In the genomic region with DNA sequence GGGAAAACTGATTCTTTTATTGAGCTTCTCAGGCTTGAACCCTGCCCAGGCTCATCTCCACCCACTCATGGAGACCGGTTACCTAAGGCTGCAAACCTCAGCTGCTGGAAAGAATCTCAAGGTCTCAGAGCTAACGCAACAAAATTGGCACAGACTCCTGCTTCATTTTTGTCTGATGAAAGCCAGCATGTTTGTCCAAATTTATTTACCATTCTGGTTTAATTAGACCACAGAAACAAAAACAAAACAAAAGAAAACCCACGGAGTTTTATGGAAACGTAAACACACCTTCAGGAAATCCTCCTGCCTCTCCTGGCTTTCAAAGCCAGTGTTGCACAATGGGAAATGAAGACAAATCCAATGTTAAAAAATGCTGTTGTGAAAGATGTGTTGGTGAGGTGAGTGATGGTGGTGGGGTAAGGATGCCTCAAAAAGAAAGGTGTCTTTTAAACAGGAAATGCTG, we compare ENCODE assay signal across 16 cellular contexts. TPM values are rescaled to one million over a fixed set of nuclear protein-coding genes. Genes with fewer than 3 reads are reported as not detected.
DNase-seq lines count a peak whose midpoint lies in the region; ATAC-seq, FAIRE-seq and TF ChIP-seq lines count a peak whose summit lies in the region.
"Had no signal": no experiment of that assay in that cellular context is flagged by ENCODE, and none has a peak within 500 bp of the region (broad histone marks: within the 10 kb centered on the region; RNA-seq: fewer than 3 reads in every experiment).

No MANE protein-coding gene starts in this region.

- no peaks in the 10 kb centered on the region for H3K27me3 Mint-ChIP-seq in astrocyte (ENCODE audit: low read depth, unreplicated experiment)
- peaks cover 13% of the 10 kb centered on the region for H3K27me3 Mint-ChIP-seq in stimulated activated memory B cell treated with anti-CD40 and anti-IgM and Interleukin-4, amounts not matched to agents 10 μg/mL and 1 μg/mL and 100 μg/mL, for 72 hours

- H3K36me3 ChIP-seq in HCT116 (ENCODE audit: control insufficient read depth in 1 of 2, insufficient read depth in 2 of 2, low read length in 2 of 2) (no peaks in the 10 kb centered on the region), astrocyte (ENCODE audit: insufficient read depth, low read length) (no peaks in the 10 kb centered on the region)

- no peaks in the 10 kb centered on the region for H3K36me3 Mint-ChIP-seq in astrocyte (ENCODE audit: low read depth, unreplicated experiment)
- peaks cover 5% of the 10 kb centered on the region for H3K36me3 Mint-ChIP-seq in stimulated activated memory B cell treated with anti-CD40 and anti-IgM and Interleukin-4, amounts not matched to agents 10 μg/mL and 1 μg/mL and 100 μg/mL, for 72 hours

- H3K9me3 Mint-ChIP-seq in astrocyte (ENCODE audit: unreplicated experiment) = no peaks in the 10 kb centered on the region
- H3K9me3 Mint-ChIP-seq in stimulated activated memory B cell treated with anti-CD40 and anti-IgM and Interleukin-4, amounts not matched to agents 10 μg/mL and 1 μg/mL and 100 μg/mL, for 72 hours = peaks cover 4% of the 10 kb centered on the region
- H3K9me3 Mint-ChIP-seq: nephron had no signal

- no peak overlapping the region for H3K27ac Mint-ChIP-seq in astrocyte (ENCODE audit: unreplicated experiment)
- H3K27ac Mint-ChIP-seq in stimulated activated memory B cell treated with anti-CD40 and anti-IgM and Interleukin-4, amounts not matched to agents 10 μg/mL and 1 μg/mL and 100 μg/mL, for 72 hours = no peak overlapping the region
- H3K27ac Mint-ChIP-seq: nephron had no signal

- H3K27me3 ChIP-seq in HCT116 (ENCODE audit: insufficient read depth, low read length) (no peaks in the 10 kb centered on the region), astrocyte (ENCODE audit: insufficient read depth, low read length) (no peaks in the 10 kb centered on the region)

- H3K9ac ChIP-seq in HCT116 (ENCODE audit: low read length) (no peak overlapping the region), astrocyte (ENCODE audit: low read length) (no peak overlapping the region)

- CTCF ChIA-PET in HCT116 (lab: Charles Lee) = no interaction called here

- no TSS peak for BruUV-seq in HCT116 (replicated peaks; lab: Mats Ljungman, UMichigan)

- H3K4me3 Mint-ChIP-seq in astrocyte (ENCODE audit: unreplicated experiment) = no peak overlapping the region
- H3K4me3 Mint-ChIP-seq in stimulated activated memory B cell treated with anti-CD40 and anti-IgM and Interleukin-4, amounts not matched to agents 10 μg/mL and 1 μg/mL and 100 μg/mL, for 72 hours = no peak overlapping the region
- H3K4me3 Mint-ChIP-seq: nephron had no signal

- no peak for ATAC-seq in HCT116
- no peak for ATAC-seq in GM18519 (IDR thresholded peaks at IDR 0.05; ENCODE audit: low FRiP score, unreplicated experiment)
- ATAC-seq in stimulated activated memory B cell treated with anti-CD40 and anti-IgM and Interleukin-4, amounts not matched to agents 10 μg/mL and 1 μg/mL and 100 μg/mL, for 72 hours = no peak

- H3K4me1 ChIP-seq in HCT116 (ENCODE audit: control insufficient read depth in 1 of 2, insufficient read depth in 2 of 2, low read length in 2 of 2) (peaks cover 6 to 18% of the 10 kb centered on the region in 2 experiments; a peak in 3 of 4 replicates), astrocyte (ENCODE audit: insufficient read depth, low read length) (peaks cover 12% of the 10 kb centered on the region)

- no peak for TF ChIP-seq POLR2A in HCT116 (IDR thresholded peaks at IDR 0.05; ENCODE audit: borderline replicate concordance, extremely low read depth, insufficient read depth, insufficient read length)

- intact Hi-C loops in HCT116 (cut with micrococcal nuclease) = no loop called here

- H3K9me2 ChIP-seq in HCT116 (ENCODE audit: insufficient read depth) = no peaks in the 10 kb centered on the region

- H3K4me1 Mint-ChIP-seq in astrocyte (ENCODE audit: low read depth, unreplicated experiment) = peaks cover 29% of the 10 kb centered on the region
- peaks cover 14% of the 10 kb centered on the region for H3K4me1 Mint-ChIP-seq in stimulated activated memory B cell treated with anti-CD40 and anti-IgM and Interleukin-4, amounts not matched to agents 10 μg/mL and 1 μg/mL and 100 μg/mL, for 72 hours

- H4K20me1 ChIP-seq in HCT116 (ENCODE audit: insufficient read depth) (no peaks in the 10 kb centered on the region), astrocyte (ENCODE audit: insufficient read depth, low read length) (no peaks in the 10 kb centered on the region)

- FAIRE-seq in astrocyte (lab: Jason Lieb, UNC) = no peak

- POLR2A ChIA-PET in HCT116 (lab: Charles Lee) = no interaction called here

- no peak for TF ChIP-seq CTCF in HCT116 (IDR thresholded peaks at IDR 0.05 in 2 of 3, conservative IDR thresholded peaks at IDR 0.05 in 1 of 3; ENCODE audit: borderline replicate concordance in 1 of 3, insufficient read depth in 1 of 3, low read depth in 2 of 3, low read length in 2 of 3)
- TF ChIP-seq CTCF in astrocyte (IDR thresholded peaks at IDR 0.05; ENCODE audit: insufficient read depth, low read depth, low read length) = no peak
- no peak for TF ChIP-seq CTCF in fibroblast of the aortic adventitia (IDR thresholded peaks at IDR 0.05; ENCODE audit: insufficient read depth, low read length)

- TF ChIP-seq RAD21 in HCT116 (IDR thresholded peaks at IDR 0.05; ENCODE audit: low read depth) = no peak

- H3K79me2 ChIP-seq in HCT116 (ENCODE audit: insufficient read depth, low read length) (no peaks in the 10 kb centered on the region), astrocyte (ENCODE audit: insufficient read depth, low read length) (no peaks in the 10 kb centered on the region)

- H3K4me3 ChIP-seq in HCT116 (replicated peaks in 1 of 2; ENCODE audit: low read depth in 1 of 2, low read length in 2 of 2) = no peak overlapping the region
- H3K4me3 ChIP-seq in astrocyte (ENCODE audit: insufficient read depth, low read depth, low read length) = no peak overlapping the region
- H3K4me3 ChIP-seq in fibroblast of the aortic adventitia (ENCODE audit: low read depth, low read length) = no peak overlapping the region
- H3K4me3 ChIP-seq in skeletal muscle cell (ENCODE audit: low read depth, low read length) = no peak overlapping the region

- no peak overlapping the region for H3K27ac ChIP-seq in HCT116 (ENCODE audit: low read depth, low read length)
- no peak overlapping the region for H3K27ac ChIP-seq in astrocyte (ENCODE audit: low read depth, low read length)

- H3K9me3 ChIP-seq in HCT116 (ENCODE audit: control insufficient read depth in 1 of 2, insufficient read depth in 1 of 2, low read depth in 1 of 2, low read length in 2 of 2) (no peaks in the 10 kb centered on the region), astrocyte (ENCODE audit: insufficient read depth, low read depth, low read length) (no peaks in the 10 kb centered on the region)

- RAD21 ChIA-PET in HCT116 (lab: Charles Lee; ENCODE audit: low non-redundant PET in 1 of 2, low total read pairs in 2 of 2, uncharacterized antibody in 2 of 2, unreplicated experiment in 2 of 2) = no interaction called here

- DNase-seq in HCT116 (ENCODE audit: low read depth, low spot score) = no peak
- peak; percentile 61 for DNase-seq in astrocyte (ENCODE audit: low read depth)
- peak; percentile 13 for DNase-seq in fibroblast of the aortic adventitia (ENCODE audit: low read depth)
- peak; percentile 43 for DNase-seq in skeletal muscle cell (ENCODE audit: low read depth)
- no peak for DNase-seq in NCI-H226
- DNase-seq in glomerular visceral epithelial cell (ENCODE audit: extremely low spot score) = no peak
- DNase-seq: activated naive CD4-positive, alpha-beta T cell treated with Interleukin-2 at 50 U/mL for 16 hours; DND-41; foreskin melanocyte; NCI-H1092 treated with DMSO at 0.1 percent for 48 hours; NCI-H69; SHP77 had no signal

- peak overlapping the region; percentile 52 for H2AFZ ChIP-seq in HCT116 (ENCODE audit: low read depth, low read length, poor library complexity, severe bottlenecking)
- H2AFZ ChIP-seq in astrocyte (ENCODE audit: low read depth, low read length) = no peak overlapping the region

- H3K4me2 ChIP-seq in HCT116 (ENCODE audit: low read length) = no peak overlapping the region
- no peak overlapping the region for H3K4me2 ChIP-seq in astrocyte (ENCODE audit: low read length)

TF ChIP-seq in HCT116, 20 proteins besides CTCF, POLR2A, EP300 and RAD21 (continues in another document):
- TF ChIP-seq ZNF274 (IDR thresholded peaks at IDR 0.05; ENCODE audit: low read depth, low read length) (no peak), CBX3 (IDR thresholded peaks at IDR 0.05; ENCODE audit: low read depth) (no peak), FOSL1 (IDR thresholded peaks at IDR 0.05; ENCODE audit: low read depth) (no peak), SP1 (IDR thresholded peaks at IDR 0.05; ENCODE audit: low read depth) (no peak)
- TF ChIP-seq, protein P1, sequence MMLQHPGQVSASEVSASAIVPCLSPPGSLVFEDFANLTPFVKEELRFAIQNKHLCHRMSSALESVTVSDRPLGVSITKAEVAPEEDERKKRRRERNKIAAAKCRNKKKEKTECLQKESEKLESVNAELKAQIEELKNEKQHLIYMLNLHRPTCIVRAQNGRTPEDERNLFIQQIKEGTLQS (IDR thresholded peaks at IDR 0.05) = no peak
- TF ChIP-seq, protein P2, sequence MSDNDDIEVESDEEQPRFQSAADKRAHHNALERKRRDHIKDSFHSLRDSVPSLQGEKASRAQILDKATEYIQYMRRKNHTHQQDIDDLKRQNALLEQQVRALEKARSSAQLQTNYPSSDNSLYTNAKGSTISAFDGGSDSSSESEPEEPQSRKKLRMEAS (IDR thresholded peaks at IDR 0.05) = no peak

RNA-seq across cellular contexts. Expression of a gene that starts 56.4 kb away (rescaled TPM):
- total RNA-seq in HCT116 (2021; ENCODE audit: unreplicated experiment) (11.5 TPM), astrocyte (28.5 and 30.7 TPM in 2 replicates), fibroblast of the aortic adventitia (ENCODE audit: low replicate concordance) (3.0 and 10.1 TPM in 2 replicates)
- 14.6 and 17.3 TPM in 2 replicates for polyA plus RNA-seq in HCT116 (2012)
- total RNA-seq: activated CD8-positive, alpha-beta memory T cell treated with anti-CD3 and anti-CD28 coated beads for 36 hours had no signal

Comparison
In these comparisons a context has a peak if more than half of its experiments do, and no peak if none do; other contexts are left out.
1. DNase-seq: peak in astrocyte (single experiment), fibroblast of the aortic adventitia (single experiment) and skeletal muscle cell (single experiment); none in HCT116 (single experiment), NCI-H226 (single experiment) and glomerular visceral epithelial cell (single experiment).